34 cellular contexts compared by ENCODE assay signal in the genomic region with DNA sequence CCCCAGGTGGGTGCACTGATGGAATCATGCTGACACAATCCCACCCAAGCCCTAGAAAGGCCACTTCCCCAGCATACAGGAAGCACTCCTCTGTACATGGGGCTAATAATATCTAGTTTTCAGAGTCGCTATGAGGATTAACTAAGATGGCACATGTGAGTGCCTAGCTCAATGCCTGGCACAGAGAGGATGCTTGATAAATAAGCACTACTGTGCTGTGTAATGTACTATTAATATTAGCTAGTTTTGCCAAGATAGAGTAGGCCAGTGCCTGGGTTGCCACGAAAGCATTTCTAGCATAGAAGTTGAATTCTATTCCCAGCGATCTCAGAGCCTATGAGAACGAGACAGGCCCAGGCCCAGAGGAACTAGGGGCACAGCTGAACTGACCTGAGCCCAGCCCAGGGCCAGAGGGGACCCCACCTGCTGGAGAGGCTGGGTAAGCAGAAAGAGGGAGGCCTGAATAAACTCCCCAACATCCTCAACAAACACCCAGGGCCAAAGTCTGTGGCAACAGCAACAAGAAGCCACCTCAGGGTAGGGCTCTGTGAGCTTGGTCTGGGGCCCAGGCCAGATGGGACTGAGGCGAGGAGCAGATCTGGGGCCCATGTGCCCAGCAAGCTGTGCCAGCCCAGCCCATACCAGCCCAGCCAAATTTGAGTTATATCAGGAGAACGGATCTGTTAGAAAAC. TPM values are rescaled to one million over a fixed set of nuclear protein-coding genes. Genes with fewer than 3 reads are reported as not detected.
DNase-seq lines count a peak whose midpoint lies in the region; ATAC-seq and TF ChIP-seq lines count a peak whose summit lies in the region.
"Had no signal": no experiment of that assay in that cellular context is flagged by ENCODE, and none has a peak within 500 bp of the region (broad histone marks: within the 10 kb centered on the region; RNA-seq: fewer than 3 reads in every experiment).

No MANE protein-coding gene starts in this region.

- H3K14ac ChIP-seq in neuronal stem cell (ENCODE audit: low read length) = no peak overlapping the region

- WGBS in neuronal stem cell (ENCODE audit: extremely low coverage in 2 of 2, insufficient read length in 2 of 2, insufficient replicate concordance in 1 of 2), 2 donors = no CpG with 5 or more reads among the region's 6 CpGs
- WGBS in aorta, 2 donors = 73 to 76% methylated on average over 6 of the region's 6 CpGs

- H2BK12ac ChIP-seq in neuronal stem cell (ENCODE audit: low read length) = no peak overlapping the region

- no peak overlapping the region for H3K4me2 ChIP-seq in neuronal stem cell (ENCODE audit: insufficient read depth, low read length, poor library complexity, severe bottlenecking)
- H3K4me2 ChIP-seq: A549, smooth muscle cell had no signal

- H3K27me3 ChIP-seq in brain microvascular endothelial cell (replicated peaks) (no peaks in the 10 kb centered on the region), neuronal stem cell (ENCODE audit: control insufficient read depth in 3 of 3, insufficient read depth in 3 of 3, low read depth in 1 of 3, low read length in 3 of 3) (peaks cover 0 to 18% (median 0%) of the 10 kb centered on the region in 3 experiments), aorta (ENCODE audit: control insufficient read depth in 1 of 2, insufficient read depth in 2 of 2, low read length in 1 of 2) (no peaks in the 10 kb centered on the region)
- H3K27me3 ChIP-seq: ascending aorta, cardiac muscle cell, MG63, SJCRH30, tibial artery had no signal

- H4K91ac ChIP-seq in neuronal stem cell (ENCODE audit: low read depth, low read length, poor library complexity) = no peak overlapping the region

- H3K4me3 ChIP-seq in brain microvascular endothelial cell (ENCODE audit: low read depth, low read length) (no peak overlapping the region), neuronal stem cell (ENCODE audit: low read length in 2 of 2) (no peak overlapping the region), aorta (ENCODE audit: low read length in 2 of 2) (no peak overlapping the region)
- H3K4me3 ChIP-seq: A549, ascending aorta, cardiac muscle cell, HAP-1, MG63, mucosa of descending colon, SJCRH30, smooth muscle cell, tibial artery had no signal

- H3K9ac ChIP-seq in neuronal stem cell (ENCODE audit: low read depth, low read length, poor library complexity) = no peak overlapping the region

- peak; percentile 11 for TF ChIP-seq CTCF in brain microvascular endothelial cell (IDR thresholded peaks at IDR 0.05; ENCODE audit: low read depth, low read length, missing control alignments)

- no peaks in the 10 kb centered on the region for H3K79me1 ChIP-seq in neuronal stem cell (ENCODE audit: low read depth, low read length)

- H2BK120ac ChIP-seq in neuronal stem cell (ENCODE audit: low read depth, low read length) = no peak overlapping the region

- in situ Hi-C loops in brain microvascular endothelial cell (cut with HindIII; ENCODE audit: low pct_ligation_motif_present, low sequenced_read_pairs) = no loop called here

- ATAC-seq in left ventricle myocardium superior (peak; percentile 67), Right ventricle myocardium superior (ENCODE audit: poor library complexity) (no peak), aorta (ENCODE audit: low FRiP score) (no peak), GM21423 (IDR thresholded peaks at IDR 0.05; ENCODE audit: unreplicated experiment) (no peak)
- ATAC-seq: A549; esophagus mucosa; mucosa of descending colon; natural killer cell treated with Interleukin-12 subunit alpha and Interleukin-12 subunit beta and Interleukin-15 and Interleukin-18, amount 100 ng/mL, for 72 hours; stimulated activated naive CD8-positive, alpha-beta T cell treated with anti-CD3 and anti-CD28 coated beads, Interleukin-15, amount 100 ng/mL, for 72 hours had no signal

- H3K9me3 ChIP-seq in neuronal stem cell (replicated peaks in 1 of 2; ENCODE audit: control insufficient read depth in 2 of 2, insufficient read depth in 1 of 2, low read depth in 1 of 2, low read length in 2 of 2) (no peaks in the 10 kb centered on the region), aorta (ENCODE audit: control insufficient read depth, low read length) (no peaks in the 10 kb centered on the region)
- H3K9me3 ChIP-seq: A549, ascending aorta, HAP-1, MG63, mucosa of descending colon, SJCRH30, tibial artery had no signal

- no peak overlapping the region for H3K23ac ChIP-seq in neuronal stem cell (ENCODE audit: low read depth, low read length, poor library complexity)

- no peak overlapping the region for H4K8ac ChIP-seq in neuronal stem cell (ENCODE audit: low read depth, low read length)

- no peak overlapping the region for H2BK15ac ChIP-seq in neuronal stem cell (ENCODE audit: low read length)

- intact Hi-C loops in left ventricle myocardium superior (cut with micrococcal nuclease) (no loop called here), Right ventricle myocardium superior (cut with DNase I) (no loop called here), aorta (cut with DNase I) (no loop called here)

- DNase-seq in left ventricle myocardium superior (no peak), Right ventricle myocardium superior (no peak), brain microvascular endothelial cell (no peak), neuronal stem cell (ENCODE audit: low spot score) (no peak), aorta (peak; percentile 8 to 51), NCI-H2227 (lab: John Stamatoyannopoulos, UW; ENCODE audit: unreplicated experiment) (no peak), NCI-H2196 treated with DMSO at 0.1 percent for 48 hours (lab: John Stamatoyannopoulos, UW; ENCODE audit: unreplicated experiment) (no peak)
- DNase-seq: activated CD4-positive, alpha-beta T cell treated with anti-CD3 and anti-CD28 coated beads, Interleukin-2, amount 10 ng/mL, durations not matched to agents 24 days and 14 days; activated effector memory CD4-positive, alpha-beta T cell treated with Interleukin-2 at 50 U/mL for 16 hours; CD4-positive, alpha-beta memory T cell; endodermal cell; KG1; kidney glomerular epithelial cell; mammary epithelial cell; MG63; mucosa of descending colon; NCI-H1105 treated with DMSO at 0.1 percent for 48 hours; NCI-H2029 treated with DMSO at 0.1 percent for 48 hours; NCI-H446 treated with DMSO at 0.1 percent for 48 hours; NCI-H774; SJCRH30; stimulated activated CD4-positive, alpha-beta T cell treated with anti-CD3 and anti-CD28 coated beads, Interleukin-1b, Interleukin-23, amount 100 ng/mL, for 48 hours; stimulated activated naive CD8-positive, alpha-beta T cell treated with anti-CD3 and anti-CD28 coated beads, Interleukin-15, amount 100 ng/mL, for 72 hours; T1000; tibial artery had no signal

- H2AK5ac ChIP-seq in neuronal stem cell (ENCODE audit: low read depth, low read length) = peak overlapping the region; percentile 41

- H3K36me3 ChIP-seq in brain microvascular endothelial cell (replicated peaks) (peaks cover 4% of the 10 kb centered on the region), neuronal stem cell (replicated peaks in 1 of 2; ENCODE audit: control insufficient read depth in 2 of 2, insufficient read depth in 2 of 2, low read length in 2 of 2) (peaks cover 0 to 22% of the 10 kb centered on the region in 2 donors), aorta (ENCODE audit: control insufficient read depth in 1 of 2, insufficient read depth in 2 of 2, low read length in 1 of 2) (peaks cover 0 to 6% of the 10 kb centered on the region in 2 donors)
- H3K36me3 ChIP-seq: cardiac muscle cell had no signal

- H3K4ac ChIP-seq in neuronal stem cell (ENCODE audit: low read length) = no peak overlapping the region

- H3K4me1 ChIP-seq in neuronal stem cell (ENCODE audit: control insufficient read depth in 2 of 2, insufficient read depth in 1 of 2, low read depth in 1 of 2, low read length in 2 of 2) (peaks cover 0 to 13% of the 10 kb centered on the region in 2 donors), aorta (ENCODE audit: control insufficient read depth in 1 of 2, insufficient read depth in 2 of 2, low read length in 2 of 2) (no peaks in the 10 kb centered on the region)
- H3K4me1 ChIP-seq: A549, ascending aorta, HAP-1, tibial artery had no signal

- H3K27ac ChIP-seq in brain microvascular endothelial cell (no peak overlapping the region), neuronal stem cell (replicated peaks; ENCODE audit: low read length) (no peak overlapping the region), aorta (ENCODE audit: low read depth in 1 of 2, low read length in 2 of 2) (no peak overlapping the region)
- H3K27ac ChIP-seq: A549, ascending aorta, HL-60, tibial artery had no signal

- no peak overlapping the region for H3K18ac ChIP-seq in neuronal stem cell (ENCODE audit: low read length)

- H2AFZ ChIP-seq in neuronal stem cell (ENCODE audit: low read length) = no peak overlapping the region

- H2BK5ac ChIP-seq in neuronal stem cell (ENCODE audit: low read length) = no peak overlapping the region

RNA-seq across cellular contexts. Expression of gene SEMA7A, which starts 7.6 kb away (rescaled TPM):
- total RNA-seq in left ventricle myocardium superior (1.3 TPM), Right ventricle myocardium superior (1.2 TPM), aorta (1 to 10 TPM; 2.3 to 4.1 TPM)
- 10.3 TPM for polyA plus RNA-seq in neuronal stem cell (2013, experiment 1 of 2)
- 10.3 TPM for polyA plus RNA-seq in neuronal stem cell (2013, experiment 2 of 2)
- polyA plus RNA-seq in aorta = 1 to 10 TPM in 1 of 2 donors, under 1 TPM in 1; 0.54 to 1.8 TPM

RNA-seq across cellular contexts. Expression of gene UBL7, which starts 19.6 kb away (rescaled TPM):
- total RNA-seq in left ventricle myocardium superior = 55.1 TPM
- total RNA-seq in Right ventricle myocardium superior = 44.6 TPM
- polyA plus RNA-seq in neuronal stem cell (2013, experiment 1 of 2) = 45.9 TPM
- 44.1 TPM for polyA plus RNA-seq in neuronal stem cell (2013, experiment 2 of 2)
- total RNA-seq in aorta = 10 to 100 TPM; 25.1 to 27.0 TPM
- 10 to 100 TPM; 28.9 to 45.3 TPM for polyA plus RNA-seq in aorta

Comparison
In these comparisons a context has a peak if more than half of its experiments do, and no peak if none do; other contexts are left out.
1. DNase-seq: peak in aorta (2 of 2); none in left ventricle myocardium superior (single experiment), Right ventricle myocardium superior (single experiment), brain microvascular endothelial cell (single experiment), neuronal stem cell (single experiment), NCI-H2227 (single experiment) and NCI-H2196 treated with DMSO at 0.1 percent for 48 hours (single experiment).